In genomic region chr18:67608171-67608570, GRCh38 we compare ENCODE assay signal across 17 cellular contexts.
DNase-seq lines count a peak whose midpoint lies in the region; TF ChIP-seq lines count a peak whose summit lies in the region.
"Had no signal": no experiment of that assay in that cellular context is flagged by ENCODE, and none has a peak within 500 bp of the region (broad histone marks: within the 10 kb centered on the region; RNA-seq: fewer than 3 reads in every experiment).

No MANE protein-coding gene starts in this region.

- H2AFZ ChIP-seq in ACC112 (ENCODE audit: low read length, unreplicated experiment) (peak overlapping the region; percentile 32), osteoblast (ENCODE audit: low read length) (no peak overlapping the region)

- H3K4me2 ChIP-seq in osteoblast (ENCODE audit: insufficient read depth, low read length): peak overlapping the region; percentile 60
- H3K4me2 ChIP-seq: BLaER1 treated with 17β-estradiol and CSF1 and Interleukin-3, amounts not matched to agents 10 nM and 100 nM had no signal

- H3K79me2 ChIP-seq in ACC112 (ENCODE audit: control insufficient read depth, insufficient read depth, low read length, unreplicated experiment) (no peaks in the 10 kb centered on the region), osteoblast (ENCODE audit: insufficient read depth, low read length) (no peaks in the 10 kb centered on the region)

- H3K27me3 ChIP-seq in ACC112 (ENCODE audit: insufficient read depth, low read length): no peaks in the 10 kb centered on the region
- no peaks in the 10 kb centered on the region for H3K27me3 ChIP-seq in osteoblast (ENCODE audit: insufficient read depth, low read length)
- H3K27me3 ChIP-seq in Peyer's patch: no peaks in the 10 kb centered on the region
- H3K27me3 ChIP-seq in ascending aorta: no peaks in the 10 kb centered on the region
- H3K27me3 ChIP-seq: BLaER1 treated with 17β-estradiol and CSF1 and Interleukin-3, amounts not matched to agents 10 nM and 100 nM had no signal

- H4K20me1 ChIP-seq in osteoblast (ENCODE audit: insufficient read depth, low read length): no peaks in the 10 kb centered on the region
- H4K20me1 ChIP-seq: BLaER1 treated with 17β-estradiol and CSF1 and Interleukin-3, amounts not matched to agents 10 nM and 100 nM had no signal

- TF ChIP-seq POLR2A in Peyer's patch (IDR thresholded peaks at IDR 0.05): no peak

- TF ChIP-seq CTCF in osteoblast (IDR thresholded peaks at IDR 0.05; ENCODE audit: extremely low read depth, low read depth, low read length) (no peak), Peyer's patch (IDR thresholded peaks at IDR 0.05) (no peak), ascending aorta (IDR thresholded peaks at IDR 0.05) (no peak)

- DNase-seq in LHCN-M2 (ENCODE audit: low read depth) (peak; percentile 33), fibroblast of peridontal ligament (ENCODE audit: extremely low read depth) (peak; percentile 54), osteoblast (ENCODE audit: insufficient read length, low spot score, missing footprints) (no peak), Peyer's patch (no peak), DMS153 (lab: John Stamatoyannopoulos, UW) (no peak), NCI-H82 treated with DMSO at 0.1 percent for 48 hours (lab: John Stamatoyannopoulos, UW; ENCODE audit: unreplicated experiment) (no peak), ascending aorta (ENCODE audit: low spot score in 2 of 2) (no peak)
- DNase-seq: 8988T; Calu3; CD8-positive, alpha-beta T cell; DMS53; DND-41; GOT3; H7 had no signal

- no peak overlapping the region for H3K4me3 ChIP-seq in ACC112 (ENCODE audit: low read depth, low read length)
- H3K4me3 ChIP-seq in osteoblast (ENCODE audit: insufficient read depth, low read length): no peak overlapping the region
- no peak overlapping the region for H3K4me3 ChIP-seq in Peyer's patch
- no peak overlapping the region for H3K4me3 ChIP-seq in ascending aorta
- H3K4me3 ChIP-seq: BLaER1 treated with 17β-estradiol and CSF1 and Interleukin-3, amounts not matched to agents 10 nM and 100 nM; GM12878 had no signal

- H3K36me3 ChIP-seq in ACC112 (ENCODE audit: insufficient read depth, low read length) (no peaks in the 10 kb centered on the region), osteoblast (ENCODE audit: insufficient read depth, low read length) (no peaks in the 10 kb centered on the region), Peyer's patch (no peaks in the 10 kb centered on the region), ascending aorta (no peaks in the 10 kb centered on the region)
- H3K36me3 ChIP-seq: BLaER1 treated with 17β-estradiol and CSF1 and Interleukin-3, amounts not matched to agents 10 nM and 100 nM had no signal

- intact Hi-C loops in ascending aorta (cut with DNase I): loop anchor here (5.0 kb wide), 1 partner anchor 91 kb away; the partner anchor contains the start of gene DSEL

- H3K9me3 ChIP-seq in osteoblast (ENCODE audit: low read depth, low read length): no peaks in the 10 kb centered on the region
- H3K9me3 ChIP-seq in Peyer's patch: no peaks in the 10 kb centered on the region
- no peaks in the 10 kb centered on the region for H3K9me3 ChIP-seq in ascending aorta

- H3K4me1 ChIP-seq in ACC112 (ENCODE audit: control insufficient read depth, insufficient read depth, low read length, unreplicated experiment) (peaks cover 19% of the 10 kb centered on the region), osteoblast (ENCODE audit: insufficient read depth, low read length) (peaks cover 21% of the 10 kb centered on the region), Peyer's patch (no peaks in the 10 kb centered on the region), ascending aorta (peaks cover 0 to 4% of the 10 kb centered on the region in 2 donors)
- H3K4me1 ChIP-seq: BLaER1 treated with 17β-estradiol and CSF1 and Interleukin-3, amounts not matched to agents 10 nM and 100 nM had no signal

- peak overlapping the region; percentile 59 for H3K27ac ChIP-seq in ACC112 (ENCODE audit: low read depth, low read length)
- H3K27ac ChIP-seq in osteoblast (ENCODE audit: low read depth, low read length): peak overlapping the region; percentile 60
- H3K27ac ChIP-seq in Peyer's patch: no peak overlapping the region
- no peak overlapping the region for H3K27ac ChIP-seq in ascending aorta
- H3K27ac ChIP-seq: BLaER1 treated with 17β-estradiol and CSF1 and Interleukin-3, amounts not matched to agents 10 nM and 100 nM had no signal

Comparison
In these comparisons a context has a peak if more than half of its experiments do, and no peak if none do; other contexts are left out.
1. H3K27ac ChIP-seq: peak in ACC112 (single experiment) and osteoblast (single experiment); none in Peyer's patch (0 of 4) and ascending aorta (0 of 2).
2. DNase-seq: peak in LHCN-M2 (single experiment) and fibroblast of peridontal ligament (single experiment); none in osteoblast (single experiment), Peyer's patch (0 of 3), DMS153 (single experiment), NCI-H82 treated with DMSO at 0.1 percent for 48 hours (single experiment) and ascending aorta (0 of 2).